Comparison of ENCODE assay signal across 8 cellular contexts in the genomic region with DNA sequence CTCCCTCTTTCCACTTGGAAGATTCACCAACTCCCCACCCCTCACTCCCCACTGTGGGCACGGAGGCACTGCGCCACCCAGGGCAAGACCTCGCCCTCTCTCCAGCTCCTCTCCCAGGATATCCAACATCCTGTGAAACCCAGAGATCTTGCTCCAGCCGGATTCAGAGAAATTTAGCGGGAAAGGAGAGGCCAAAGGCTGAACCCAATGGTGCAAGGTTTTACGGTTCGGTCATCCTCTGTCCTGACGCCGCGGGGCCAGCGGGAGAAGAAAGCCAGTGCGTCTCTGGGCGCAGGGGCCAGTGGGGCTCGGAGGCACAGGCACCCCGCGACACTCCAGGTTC. TPM values are rescaled to one million over a fixed set of nuclear protein-coding genes. Genes with fewer than 3 reads are reported as not detected.
DNase-seq lines count a peak whose midpoint lies in the region; ATAC-seq and TF ChIP-seq lines count a peak whose summit lies in the region.

No MANE protein-coding gene starts in this region.

- peak overlapping the region; percentile 81 for H3K9ac ChIP-seq in endocrine pancreas (ENCODE audit: control insufficient read depth, insufficient read depth, low read length)

- peaks cover 13 to 44% (median 28%) of the 10 kb centered on the region in 4 donors for H3K4me1 Mint-ChIP-seq in CD4-positive, CD25-positive, alpha-beta regulatory T cell
- peaks cover 13% of the 10 kb centered on the region for H3K4me1 Mint-ChIP-seq in neural crest cell

- H3K36me3 ChIP-seq in CD4-positive, CD25-positive, alpha-beta regulatory T cell (ENCODE audit: control insufficient read depth, insufficient read depth, low read length), result peaks cover 5% of the 10 kb centered on the region
- H3K36me3 ChIP-seq in endocrine pancreas (ENCODE audit: control insufficient read depth, insufficient read depth, low read length), result no peaks in the 10 kb centered on the region

- TF ChIP-seq CTCF in neural crest cell (conservative IDR thresholded peaks at IDR 0.05), result no peak

- H3K27me3 Mint-ChIP-seq in CD4-positive, CD25-positive, alpha-beta regulatory T cell, result no peaks in the 10 kb centered on the region
- peaks cover 80% of the 10 kb centered on the region for H3K27me3 Mint-ChIP-seq in neural crest cell (ENCODE audit: low read depth)

- H3K27me3 ChIP-seq in CD4-positive, CD25-positive, alpha-beta regulatory T cell (ENCODE audit: control insufficient read depth, insufficient read depth, low read length), result no peaks in the 10 kb centered on the region
- H3K27me3 ChIP-seq in endocrine pancreas (ENCODE audit: control insufficient read depth, insufficient read depth, low read length), result no peaks in the 10 kb centered on the region

- peaks cover 18% of the 10 kb centered on the region for H3K36me3 Mint-ChIP-seq in CD4-positive, CD25-positive, alpha-beta regulatory T cell
- H3K36me3 Mint-ChIP-seq in neural crest cell (ENCODE audit: low read depth), result peaks cover 4% of the 10 kb centered on the region

- H3K27ac ChIP-seq in CD4-positive, CD25-positive, alpha-beta regulatory T cell (ENCODE audit: insufficient read depth, low read length, poor library complexity, severe bottlenecking), result peak overlapping the region; percentile 91

- no peak for ATAC-seq in CD4-positive, CD25-positive, alpha-beta regulatory T cell (ENCODE audit: low read depth in 2 of 2)

- H3K4me3 ChIP-seq in CD4-positive, CD25-positive, alpha-beta regulatory T cell (ENCODE audit: low read depth, low read length), result peak overlapping the region; percentile 71
- H3K4me3 ChIP-seq in endocrine pancreas (ENCODE audit: control insufficient read depth, insufficient read depth, low read length), result peak overlapping the region; percentile 46

- H3K4me3 Mint-ChIP-seq in CD4-positive, CD25-positive, alpha-beta regulatory T cell, result peak overlapping the region; percentile 94 to 99 (median 96)
- H3K4me3 Mint-ChIP-seq in neural crest cell, result peak overlapping the region; percentile 68

- H3K4me1 ChIP-seq in CD4-positive, CD25-positive, alpha-beta regulatory T cell (ENCODE audit: control insufficient read depth, insufficient read depth, low read length, poor library complexity, severe bottlenecking), result peaks cover 43% of the 10 kb centered on the region
- H3K4me1 ChIP-seq in endocrine pancreas (ENCODE audit: control insufficient read depth, insufficient read depth, low read length), result no peaks in the 10 kb centered on the region

- no peaks in the 10 kb centered on the region for H3K9me3 ChIP-seq in CD4-positive, CD25-positive, alpha-beta regulatory T cell (ENCODE audit: control insufficient read depth in 2 of 2, low read length in 2 of 2)
- H3K9me3 ChIP-seq in endocrine pancreas (ENCODE audit: control insufficient read depth, low read length), result no peaks in the 10 kb centered on the region

- DNase-seq in CD4-positive, CD25-positive, alpha-beta regulatory T cell, result no peak
- DNase-seq in NCI-H69 (lab: John Stamatoyannopoulos, UW) (peak; percentile 76), neural crest cell (ENCODE audit: low read depth, low spot score) (no peak), NCI-H2227 (lab: John Stamatoyannopoulos, UW; ENCODE audit: unreplicated experiment) (no peak), SHP77 (lab: John Stamatoyannopoulos, UW) (no peak), SIG-M5 (lab: John Stamatoyannopoulos, UW) (no peak), retina (no peak)

- peak overlapping the region; percentile 98 to 100 (median 99) for H3K27ac Mint-ChIP-seq in CD4-positive, CD25-positive, alpha-beta regulatory T cell
- no peak overlapping the region for H3K27ac Mint-ChIP-seq in neural crest cell (ENCODE audit: unreplicated experiment)

- peaks cover 0 to 3% (median 0%) of the 10 kb centered on the region in 7 donors for H3K9me3 Mint-ChIP-seq in CD4-positive, CD25-positive, alpha-beta regulatory T cell
- peaks cover 1% of the 10 kb centered on the region for H3K9me3 Mint-ChIP-seq in neural crest cell

RNA-seq across cellular contexts. Expression of a gene that starts 0.4 kb away (rescaled TPM):
- 1,181 TPM for total RNA-seq in CD4-positive, CD25-positive, alpha-beta regulatory T cell
- 100 to 1,000 TPM; 441 to 539 (median 477) TPM for polyA plus RNA-seq in CD4-positive, CD25-positive, alpha-beta regulatory T cell
- total RNA-seq in neural crest cell, result 0.65 and 1.4 TPM in 2 replicates

Comparison
In these comparisons a context has a peak if more than half of its experiments do, and no peak if none do; other contexts are left out.
1. RNA of a gene that starts 0.4 kb away (total RNA-seq): 1,181 TPM in CD4-positive, CD25-positive, alpha-beta regulatory T cell (single experiment); 0.65 to 1.4 TPM in neural crest cell; every median in the first group is over 100 times any median in the second.